11 cellular contexts compared by ENCODE assay signal in the genomic region with DNA sequence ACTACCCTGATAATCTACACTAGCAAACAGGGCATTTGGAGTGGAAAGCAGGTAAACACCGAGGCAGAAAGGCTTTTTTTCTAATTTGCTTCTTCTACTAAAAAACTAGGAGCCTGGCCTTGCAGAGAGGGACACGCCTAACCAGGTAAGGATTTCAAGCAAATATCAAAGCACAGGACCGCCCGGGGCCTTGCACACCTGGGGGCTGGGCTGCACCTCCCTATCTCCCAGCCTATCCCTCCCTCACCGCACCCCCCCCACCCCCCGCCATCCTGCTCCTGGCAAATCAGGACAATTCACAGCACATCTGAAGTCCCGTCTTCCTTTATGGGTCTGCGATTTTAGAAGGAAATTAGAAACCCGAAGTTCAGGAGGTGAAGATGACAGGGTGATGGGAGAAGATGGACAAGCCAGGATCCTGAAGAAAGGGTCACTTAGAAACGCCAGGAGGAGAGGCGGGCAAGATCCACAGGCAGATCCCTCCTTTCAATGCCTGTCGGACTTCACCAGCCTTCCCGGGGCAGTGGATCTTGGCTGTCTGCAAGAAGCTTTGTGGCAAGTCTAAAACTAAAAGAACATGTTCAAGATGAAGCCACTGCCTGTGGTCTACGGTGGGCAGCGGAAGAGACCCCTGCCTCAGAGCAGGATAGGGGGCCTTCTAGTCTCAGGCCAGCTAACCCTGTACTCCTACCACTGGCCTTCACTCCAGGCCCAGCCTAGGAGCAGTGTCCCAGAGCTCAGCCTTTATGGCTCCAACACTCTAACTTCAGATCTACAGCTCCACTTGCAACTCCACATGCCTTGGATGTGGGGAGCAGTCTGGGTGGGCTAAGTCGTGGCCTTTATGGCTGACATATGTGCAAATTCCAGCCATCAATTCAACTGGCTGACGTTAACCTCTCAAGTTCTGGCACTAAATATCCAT. TPM values are rescaled to one million over a fixed set of nuclear protein-coding genes. Genes with fewer than 3 reads are reported as not detected.
A peak's percentile ranks its signal among the peaks of the same experiment; 100 is the strongest.
DNase-seq lines count a peak whose midpoint lies in the region; ATAC-seq and TF ChIP-seq lines count a peak whose summit lies in the region.
"Had no signal": no experiment of that assay in that cellular context is flagged by ENCODE, and none has a peak within 500 bp of the region (broad histone marks: within the 10 kb centered on the region; RNA-seq: fewer than 3 reads in every experiment).

No MANE protein-coding gene starts in this region.

- peak; percentile 13 for ATAC-seq in mucosa of descending colon

- peak overlapping the region; percentile 76; the same call in 1 of the 2 replicates for H3K9ac ChIP-seq in HUES64 (ENCODE audit: low read depth, low read length)

- H3K9me3 ChIP-seq in HUES64 (ENCODE audit: insufficient read depth, low read depth, low read length) (no peaks in the 10 kb centered on the region), ectodermal cell (ENCODE audit: control insufficient read depth, low read length) (no peaks in the 10 kb centered on the region), mucosa of descending colon (no peaks in the 10 kb centered on the region), testis (no peaks in the 10 kb centered on the region)
- H3K9me3 ChIP-seq: left lung had no signal

- 55% methylated on average over 16 of the region's 17 CpGs for WGBS in HUES64
- WGBS in ectodermal cell, 2 experiments = 63 to 65% methylated on average over 16 of the region's 17 CpGs
- 49 to 65% methylated on average over 17 of the region's 17 CpGs for WGBS in testis, 2 donors

- H3K36me3 ChIP-seq in HUES64 (ENCODE audit: insufficient read depth, low read length) (no peaks in the 10 kb centered on the region), ectodermal cell (ENCODE audit: control insufficient read depth, insufficient read depth, low read length) (no peaks in the 10 kb centered on the region), mucosa of descending colon (ENCODE audit: low read depth) (no peaks in the 10 kb centered on the region), testis (ENCODE audit: low read depth, missing control alignments) (no peaks in the 10 kb centered on the region)
- H3K36me3 ChIP-seq: left lung had no signal

- DNase-seq in mucosa of descending colon (peak in 1 of 3 donors; percentile 31), testis (no peak), AG08395 (ENCODE audit: low spot score) (no peak), NCI-H524 treated with DMSO at 0.1 percent for 48 hours (lab: John Stamatoyannopoulos, UW) (no peak), activated gamma-delta T cell (lab: John Stamatoyannopoulos, UW) (no peak), A172 (ENCODE audit: low spot score) (no peak)
- DNase-seq: GF-D8, NCI-H446 treated with DMSO at 0.1 percent for 48 hours had no signal

- H3K4me1 ChIP-seq in HUES64 (ENCODE audit: insufficient read depth, low read length) (peaks cover 44% of the 10 kb centered on the region), ectodermal cell (ENCODE audit: control insufficient read depth, insufficient read depth, low read length) (peaks cover 46% of the 10 kb centered on the region), mucosa of descending colon (ENCODE audit: low read depth) (peaks cover 33% of the 10 kb centered on the region), testis (peaks cover 31% of the 10 kb centered on the region)

- H3K4me3 ChIP-seq in HUES64 (ENCODE audit: low read length) = peak overlapping the region; percentile 64
- peak overlapping the region; percentile 50 for H3K4me3 ChIP-seq in ectodermal cell (ENCODE audit: insufficient read depth, low read depth, low read length)
- no peak overlapping the region for H3K4me3 ChIP-seq in mucosa of descending colon
- H3K4me3 ChIP-seq in testis = peak overlapping the region; percentile 29 to 72

- H3K27ac ChIP-seq in HUES64 (ENCODE audit: low read depth, low read length) = no peak overlapping the region
- no peak overlapping the region for H3K27ac ChIP-seq in ectodermal cell (ENCODE audit: insufficient read depth, low read depth, low read length, poor library complexity, severe bottlenecking)
- H3K27ac ChIP-seq in testis = peak overlapping the region; percentile 47 to 54
- H3K27ac ChIP-seq: left lung had no signal

- H3K27me3 ChIP-seq in HUES64 (ENCODE audit: insufficient read depth, low read length) (peaks cover 29% of the 10 kb centered on the region), ectodermal cell (ENCODE audit: control insufficient read depth, insufficient read depth, low read length, poor library complexity, severe bottlenecking) (peaks cover 6% of the 10 kb centered on the region), testis (no peaks in the 10 kb centered on the region)

- intact Hi-C loops in mucosa of descending colon (cut with DNase I, micrococcal nuclease) (no loop called here), testis (cut with DNase I; ENCODE audit: low total_unique reads) (no loop called here)

- TF ChIP-seq CTCF in mucosa of descending colon (IDR thresholded peaks at IDR 0.05) (no peak), testis (IDR thresholded peaks at IDR 0.05) (no peak)

- no peak for TF ChIP-seq POLR2A in testis (IDR thresholded peaks at IDR 0.05)

RNA-seq across cellular contexts. Expression of a gene that starts 43.9 kb away (rescaled TPM):
- 13.1 TPM for polyA plus RNA-seq in HUES64 (2013, experiment 1 of 2)
- polyA plus RNA-seq in HUES64 (2013, experiment 2 of 2) = 11.7 TPM
- 32.8 TPM for polyA plus RNA-seq in ectodermal cell (2013, experiment 1 of 4)
- 36.5 TPM for polyA plus RNA-seq in ectodermal cell (2013, experiment 2 of 4)
- 19.4 TPM for polyA plus RNA-seq in ectodermal cell (2013, experiment 3 of 4)
- polyA plus RNA-seq in ectodermal cell (2013, experiment 4 of 4) = 22.0 TPM
- total RNA-seq in mucosa of descending colon (10 to 100 TPM; 69.1 to 98.9 (median 69.9) TPM), testis (10 to 100 TPM; 60.0 to 93.5 TPM)
- 28.5 TPM for polyA plus RNA-seq in testis (ENCODE audit: insufficient read depth, low read depth, low replicate concordance)
- 95.2 and 97.2 TPM in 2 replicates for total RNA-seq in A172 (2014; rRNA removed; shearing (Covaris generic))

Comparison
In these comparisons a context has a peak if more than half of its experiments do, and no peak if none do; other contexts are left out.
1. H3K27ac ChIP-seq: peak in testis (2 of 2); none in HUES64 (single experiment) and ectodermal cell (single experiment).